8 cellular contexts compared by ENCODE assay signal in the genomic region with DNA sequence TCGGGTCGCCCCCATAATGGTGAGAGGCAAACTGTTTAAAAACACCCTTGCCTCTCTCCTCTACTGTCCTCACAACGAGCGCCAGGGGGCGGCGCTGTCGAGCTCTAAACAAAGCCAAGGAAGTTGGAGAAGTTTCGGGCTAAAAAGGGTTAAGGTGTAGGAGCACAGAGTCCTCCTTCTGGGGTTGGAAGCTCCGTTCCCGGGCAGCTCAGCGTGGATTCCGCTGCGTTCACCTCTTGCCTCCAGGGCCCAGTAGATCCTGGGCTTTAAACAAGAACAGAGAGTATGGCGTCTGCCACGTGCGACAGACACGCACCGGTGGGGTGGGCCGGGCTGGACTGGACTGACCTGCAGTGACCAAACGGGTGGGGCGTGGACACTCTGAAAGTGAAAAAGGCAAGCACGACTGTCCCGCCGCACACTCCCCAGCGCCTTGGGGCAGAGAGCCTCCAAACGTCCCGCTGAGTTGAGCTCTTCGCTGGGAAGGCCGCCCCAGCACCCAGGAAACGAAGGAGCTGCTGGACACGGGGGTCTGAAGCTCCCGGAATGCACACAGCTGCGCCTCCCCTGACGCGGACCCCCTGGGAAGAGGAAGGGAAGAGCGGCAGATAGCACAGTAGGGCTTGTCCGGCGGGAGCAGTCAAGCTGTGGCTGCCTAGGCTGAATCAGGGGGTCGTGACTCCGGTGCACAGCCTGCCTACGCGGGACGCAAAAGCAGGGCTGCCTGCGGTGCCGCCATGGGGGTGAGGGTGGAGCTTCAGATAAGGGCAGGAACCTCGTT. TPM values are rescaled to one million over a fixed set of nuclear protein-coding genes. Genes with fewer than 3 reads are reported as not detected.
DNase-seq lines count a peak whose midpoint lies in the region; ATAC-seq lines count a peak whose summit lies in the region.

No MANE protein-coding gene starts in this region.

- H3K4me3 Mint-ChIP-seq in stimulated activated naive B cell treated with anti-CD40 and anti-IgM and Interleukin-4, amounts not matched to agents 10 μg/mL and 1 μg/mL and 100 μg/mL, for 72 hours = peak overlapping the region in 1 of 2 donors; percentile 35

- H3K4me1 Mint-ChIP-seq in stimulated activated naive B cell treated with anti-CD40 and anti-IgM and Interleukin-4, amounts not matched to agents 10 μg/mL and 1 μg/mL and 100 μg/mL, for 72 hours = peaks cover 6 to 27% of the 10 kb centered on the region in 2 donors

- H3K27ac Mint-ChIP-seq in stimulated activated naive B cell treated with anti-CD40 and anti-IgM and Interleukin-4, amounts not matched to agents 10 μg/mL and 1 μg/mL and 100 μg/mL, for 72 hours = peak overlapping the region; percentile 37

- DNase-seq in NCI-H82 (lab: John Stamatoyannopoulos, UW) (peak; percentile 42), NCI-H82 treated with DMSO at 0.1 percent for 48 hours (lab: John Stamatoyannopoulos, UW; ENCODE audit: unreplicated experiment) (no peak), OCI-M1 (lab: John Stamatoyannopoulos, UW) (peak; percentile 82), dermis blood vessel endothelial cell (peak; percentile 96), left lobe of liver (ENCODE audit: low spot score) (peak; percentile 56)
- peak; percentile 6 for DNase-seq in stimulated activated naive B cell treated with anti-CD40 and anti-IgM and Interleukin-4, amounts not matched to agents 10 μg/mL and 1 μg/mL and 100 μg/mL, for 72 hours

- ATAC-seq in left lobe of liver (peak; percentile 18), HG02885 (IDR thresholded peaks at IDR 0.05; ENCODE audit: poor library complexity, unreplicated experiment) (no peak), HG03432 (IDR thresholded peaks at IDR 0.05; ENCODE audit: unreplicated experiment) (no peak)
- peak; percentile 35 to 38 for ATAC-seq in stimulated activated naive B cell treated with anti-CD40 and anti-IgM and Interleukin-4, amounts not matched to agents 10 μg/mL and 1 μg/mL and 100 μg/mL, for 72 hours (replicated peaks)

- H3K27me3 Mint-ChIP-seq in stimulated activated naive B cell treated with anti-CD40 and anti-IgM and Interleukin-4, amounts not matched to agents 10 μg/mL and 1 μg/mL and 100 μg/mL, for 72 hours = peaks cover 50 to 59% of the 10 kb centered on the region in 2 donors

- no peaks in the 10 kb centered on the region for H3K36me3 Mint-ChIP-seq in stimulated activated naive B cell treated with anti-CD40 and anti-IgM and Interleukin-4, amounts not matched to agents 10 μg/mL and 1 μg/mL and 100 μg/mL, for 72 hours

- no peaks in the 10 kb centered on the region for H3K9me3 Mint-ChIP-seq in stimulated activated naive B cell treated with anti-CD40 and anti-IgM and Interleukin-4, amounts not matched to agents 10 μg/mL and 1 μg/mL and 100 μg/mL, for 72 hours

RNA-seq across cellular contexts. Expression of gene THBD, which starts 1.6 kb away (rescaled TPM):
- 33.4 and 34.0 TPM in 2 replicates for total RNA-seq in dermis blood vessel endothelial cell
- 2.2 TPM for total RNA-seq in left lobe of liver

RNA-seq across cellular contexts. Expression of gene SSTR4, which starts 15.9 kb away (rescaled TPM):
- total RNA-seq in dermis blood vessel endothelial cell (not detected in 2 replicates), left lobe of liver (not detected)

RNA-seq across cellular contexts. Expression of gene CD93, which starts 35.1 kb away (rescaled TPM):
- total RNA-seq in dermis blood vessel endothelial cell (361 and 441 TPM in 2 replicates), left lobe of liver (4.8 TPM)

Comparison
In these comparisons a context has a peak if more than half of its experiments do, and no peak if none do; other contexts are left out.
1. ATAC-seq: peak in left lobe of liver (single experiment) and stimulated activated naive B cell treated with anti-CD40 and anti-IgM and Interleukin-4, amounts not matched to agents 10 μg/mL and 1 μg/mL and 100 μg/mL, for 72 hours (2 of 2); none in HG02885 (single experiment) and HG03432 (single experiment).
2. RNA of gene THBD, which starts 1.6 kb away (total RNA-seq): 33.4 to 34.0 TPM in dermis blood vessel endothelial cell; 2.2 TPM in left lobe of liver (single experiment); every median in the first group is over 10 times any median in the second.
3. RNA of gene CD93, which starts 35.1 kb away (total RNA-seq): 361 to 441 TPM in dermis blood vessel endothelial cell; 4.8 TPM in left lobe of liver (single experiment); every median in the first group is over 10 times any median in the second.